ENCODE assay signal across 24 cellular contexts in the genomic region with DNA sequence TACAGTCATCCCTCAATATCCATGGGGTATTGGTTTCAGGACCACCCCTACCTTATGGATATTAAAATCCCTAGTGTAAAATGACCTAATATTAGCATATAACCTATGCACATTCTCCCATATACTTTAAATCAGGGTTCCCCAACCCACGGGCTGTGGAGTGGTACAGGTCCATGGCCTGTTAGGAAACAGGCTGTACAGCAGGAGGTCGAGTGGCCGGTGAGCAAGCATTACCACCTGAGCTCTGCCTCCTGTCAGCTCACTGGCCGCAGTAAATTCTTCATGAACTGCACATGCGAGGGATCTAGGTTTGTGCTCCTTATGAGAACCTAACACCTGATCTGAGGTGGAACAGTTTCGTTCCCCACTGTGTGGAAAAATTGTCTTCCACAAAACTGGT.
"Had no signal": no experiment of that assay in that cellular context is flagged by ENCODE, and none has a peak within 500 bp of the region (broad histone marks: within the 10 kb centered on the region; RNA-seq: fewer than 3 reads in every experiment).

No MANE protein-coding gene starts in this region.

- H3K9ac ChIP-seq: SK-N-SH had no signal

- H3K9me3 ChIP-seq: MG63, SK-N-SH had no signal

- H3K27ac Mint-ChIP-seq: T-cell had no signal

- H3K27me3 ChIP-seq: MG63 had no signal

- H3K9me2 ChIP-seq: SK-N-SH had no signal

- H3K4me3 ChIP-seq: MG63 had no signal

- H3K4me2 ChIP-seq: SK-N-SH had no signal

- H3K4me3 Mint-ChIP-seq: T-cell had no signal

- H3K27ac ChIP-seq: HL-60, RWPE1 had no signal

- ATAC-seq: T-cell had no signal

- H3K9me3 Mint-ChIP-seq: T-cell had no signal

- DNase-seq: Karpas-422, KG1, MG63, NCI-H1092, NCI-H1105 treated with DMSO at 0.1 percent for 48 hours, NCI-H1417 treated with DMSO at 0.1 percent for 48 hours, NCI-H187, NCI-H2029, NCI-H2081 treated with DMSO at 0.1 percent for 48 hours, NCI-H2171, NCI-H226, NCI-H446, NCI-H510A, NCI-H524 treated with DMSO at 0.1 percent for 48 hours, NCI-H69, NCI-H774, SHP77, SK-N-SH, SW 1271, T-cell had no signal

- FAIRE-seq: HTR-8/SVneo, RCC 7860 had no signal

- H3K27me3 Mint-ChIP-seq: T-cell had no signal
